Comparison of ENCODE assay signal across 8 cellular contexts in genomic region chr6:30411515-30412207, GRCh38.
DNase-seq lines count a peak whose midpoint lies in the region; FAIRE-seq and TF ChIP-seq lines count a peak whose summit lies in the region.

No MANE protein-coding gene starts in this region.

- DNase-seq in GM12891 (ENCODE audit: insufficient read length, low spot score) (no peak), NCI-H226 (peak; percentile 71), dermis microvascular lymphatic vessel endothelial cell (ENCODE audit: low read depth in 2 of 2) (peak; percentile 4 to 50), mucosa of gallbladder (ENCODE audit: low spot score) (peak; percentile 38), NCI-H187 (lab: John Stamatoyannopoulos, UW) (no peak), T1000 (lab: John Stamatoyannopoulos, UW) (no peak)
- DNase-seq in activated CD4-positive, alpha-beta T cell treated with anti-CD3 and anti-CD28 coated beads for 48 hours, result peak; percentile 74
- DNase-seq in stimulated activated CD8-positive, alpha-beta memory T cell treated with anti-CD3 and anti-CD28 coated beads, Interleukin-7, amount 100 ng/mL, for 4 hours (ENCODE audit: low read depth in 2 of 2), result peak; percentile 25 to 41

- FAIRE-seq in GM12891 (lab: Jason Lieb, UNC), result peak; percentile 55

- TF ChIP-seq POLR2A in GM12891 (IDR thresholded peaks at IDR 0.05; ENCODE audit: low read depth, low read length), result no peak

TF ChIP-seq in GM12891, 5 proteins besides CTCF, POLR2A, EP300 and RAD21:
- TF ChIP-seq POU2F2 (IDR thresholded peaks at IDR 0.05; ENCODE audit: low read depth, low read length) (no peak), TAF1 (IDR thresholded peaks at IDR 0.05; ENCODE audit: low read depth, low read length) (no peak), POLR2AphosphoS5 (IDR thresholded peaks at IDR 0.05; ENCODE audit: low read depth, low read length) (no peak), PAX5 (IDR thresholded peaks at IDR 0.05; ENCODE audit: insufficient read depth, low read length, severe bottlenecking) (no peak), SPI1 (IDR thresholded peaks at IDR 0.05; ENCODE audit: low read depth, low read length) (no peak)

Comparison
In these comparisons a context has a peak if more than half of its experiments do, and no peak if none do; other contexts are left out.
1. DNase-seq: peak in NCI-H226 (single experiment), activated CD4-positive, alpha-beta T cell treated with anti-CD3 and anti-CD28 coated beads for 48 hours (single experiment), dermis microvascular lymphatic vessel endothelial cell (2 of 2), mucosa of gallbladder (single experiment) and stimulated activated CD8-positive, alpha-beta memory T cell treated with anti-CD3 and anti-CD28 coated beads, Interleukin-7, amount 100 ng/mL, for 4 hours (2 of 2); none in GM12891 (single experiment), NCI-H187 (0 of 2) and T1000 (single experiment).